In the genomic region with DNA sequence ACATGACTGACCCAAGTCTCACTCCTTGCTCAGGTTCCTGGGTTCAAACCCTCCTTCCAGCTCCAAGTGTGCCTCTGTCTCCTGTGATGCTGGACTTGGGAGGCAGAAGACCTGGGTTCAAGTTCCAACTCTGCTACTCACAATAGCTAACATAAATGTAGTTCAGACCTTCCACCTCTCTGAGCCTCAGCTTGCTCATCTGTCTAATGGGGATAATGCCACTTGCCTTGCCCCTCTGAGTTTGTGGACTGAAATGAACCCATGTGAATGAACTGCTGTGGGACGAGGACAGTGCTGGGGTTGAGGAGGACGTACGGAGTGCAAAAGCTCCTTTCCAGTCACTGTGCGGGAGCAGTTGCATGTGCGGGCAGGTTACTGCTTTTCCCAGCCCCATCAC, we compare ENCODE assay signal across 13 cellular contexts.
"Had no signal": no experiment of that assay in that cellular context is flagged by ENCODE, and none has a peak within 500 bp of the region (broad histone marks: within the 10 kb centered on the region; RNA-seq: fewer than 3 reads in every experiment).

No MANE protein-coding gene starts in this region.

- H3K9me3 ChIP-seq: sigmoid colon, uterus had no signal

- ATAC-seq: activated T-cell treated with anti-CD3 and anti-CD28 coated beads, Interleukin-2, amount 50 U/mL, for 72 hours; esophagus mucosa; left ventricle myocardium superior had no signal

- H3K4me1 ChIP-seq: uterus had no signal

- H3K4me3 ChIP-seq: sigmoid colon, uterus had no signal

- H3K27ac Mint-ChIP-seq: activated B cell treated with CpG ODN at 0.5 μM for 24 hours; activated T-cell treated with anti-CD3 and anti-CD28 coated beads, Interleukin-2, amount 50 U/mL, for 72 hours had no signal

- H3K27me3 ChIP-seq: sigmoid colon, uterus had no signal

- H3K27me3 Mint-ChIP-seq: activated B cell treated with CpG ODN at 0.5 μM for 24 hours had no signal

- H3K36me3 ChIP-seq: uterus had no signal

- H3K9me3 Mint-ChIP-seq: activated B cell treated with CpG ODN at 0.5 μM for 24 hours; activated T-cell treated with anti-CD3 and anti-CD28 coated beads, Interleukin-2, amount 50 U/mL, for 72 hours; neural crest cell had no signal

- DNase-seq: activated B cell treated with CpG ODN at 0.5 μM for 24 hours; activated CD4-positive, alpha-beta T cell treated with anti-CD3 and anti-CD28 coated beads for 48 hours; activated CD8-positive, alpha-beta memory T cell treated with anti-CD3 and anti-CD28 coated beads, Interleukin-2, amount 50 U/mL, for 48 hours; activated gamma-delta T cell; activated T-cell treated with anti-CD3 and anti-CD28 coated beads, Interleukin-2, amount 50 U/mL, for 72 hours; aorta; hypothalamus; left ventricle myocardium superior; sigmoid colon; stimulated activated CD4-positive, alpha-beta T cell treated with anti-CD3 and anti-CD28 coated beads, Interleukin-1b, Interleukin-23, amount 100 ng/mL, for 48 hours; uterus had no signal

- H3K27ac ChIP-seq: uterus had no signal

- H3K4me3 Mint-ChIP-seq: activated B cell treated with CpG ODN at 0.5 μM for 24 hours; activated T-cell treated with anti-CD3 and anti-CD28 coated beads, Interleukin-2, amount 50 U/mL, for 72 hours; neural crest cell had no signal
